In genomic region chr1:30265127-30266070, GRCh38 we compare ENCODE assay signal across 14 cellular contexts.
DNase-seq lines count a peak whose midpoint lies in the region; ATAC-seq, FAIRE-seq and TF ChIP-seq lines count a peak whose summit lies in the region.
"Had no signal": no experiment of that assay in that cellular context is flagged by ENCODE, and none has a peak within 500 bp of the region (broad histone marks: within the 10 kb centered on the region; RNA-seq: fewer than 3 reads in every experiment).

No MANE protein-coding gene starts in this region.

- H3K36me3 ChIP-seq in RWPE2 (ENCODE audit: low read depth), result no peaks in the 10 kb centered on the region

- H3K9me3 ChIP-seq in RWPE2 (ENCODE audit: severe bottlenecking), result no peaks in the 10 kb centered on the region
- H3K9me3 ChIP-seq: A549, Caco-2 had no signal

- no peak overlapping the region for H3K27ac ChIP-seq in RWPE2 (ENCODE audit: poor library complexity, severe bottlenecking)
- H3K27ac ChIP-seq: A549 had no signal

- DNase-seq in RWPE2 (ENCODE audit: low spot score), result peak; percentile 33
- DNase-seq in glutamatergic neuron, result peak; percentile 6
- no peak for DNase-seq in neural crest cell (ENCODE audit: low read depth, low spot score)
- DNase-seq in D721Med (ENCODE audit: insufficient read length, low spot score), result no peak
- DNase-seq in DMS114 treated with DMSO at 0.1 percent for 48 hours (lab: John Stamatoyannopoulos, UW; ENCODE audit: unreplicated experiment), result no peak
- no peak for DNase-seq in activated CD4-positive, alpha-beta T cell treated with anti-CD3 and anti-CD28 coated beads, Interleukin-2, amount 50 U/mL, for 1 hour
- DNase-seq: Caco-2; CD8-positive, alpha-beta memory T cell; H9 had no signal

- peaks cover 12% of the 10 kb centered on the region for H3K27me3 ChIP-seq in RWPE2 (ENCODE audit: insufficient read depth, poor library complexity, severe bottlenecking)

- H3K27ac Mint-ChIP-seq in glutamatergic neuron (ENCODE audit: unreplicated experiment) (no peak overlapping the region), neural crest cell (ENCODE audit: unreplicated experiment) (peak overlapping the region; percentile 97)
- H3K27ac Mint-ChIP-seq: CD8-positive, alpha-beta memory T cell; GM23338; H9 had no signal

- no peak for ATAC-seq in RWPE2 (ENCODE audit: low read depth)
- ATAC-seq: A549, GM12878 had no signal

- H3K27me3 Mint-ChIP-seq in glutamatergic neuron (ENCODE audit: unreplicated experiment) (peaks cover 11% of the 10 kb centered on the region), neural crest cell (ENCODE audit: low read depth) (peaks cover 14% of the 10 kb centered on the region)

- FAIRE-seq in D721Med (lab: Jason Lieb, UNC), result no peak
- FAIRE-seq: A549, GM12878, GM18507, HTR-8/SVneo had no signal

- TF ChIP-seq CTCF in RWPE2 (IDR thresholded peaks at IDR 0.05; ENCODE audit: poor library complexity, severe bottlenecking), result no peak
- no peak for TF ChIP-seq CTCF in glutamatergic neuron (IDR thresholded peaks at IDR 0.05; ENCODE audit: partially characterized antibody, unreplicated experiment)
- TF ChIP-seq CTCF in neural crest cell (conservative IDR thresholded peaks at IDR 0.05), result no peak
- no peak for TF ChIP-seq CTCF in D721Med (IDR thresholded peaks at IDR 0.05; ENCODE audit: insufficient read depth, missing control alignments)

- H3K4me1 Mint-ChIP-seq in glutamatergic neuron (ENCODE audit: low read depth, unreplicated experiment), result no peaks in the 10 kb centered on the region
- H3K4me1 Mint-ChIP-seq in neural crest cell, result no peaks in the 10 kb centered on the region
- H3K4me1 Mint-ChIP-seq: CD8-positive, alpha-beta memory T cell; GM23338; H9 had no signal

- H3K9me3 Mint-ChIP-seq in glutamatergic neuron (ENCODE audit: unreplicated experiment), result peaks cover 2% of the 10 kb centered on the region
- no peaks in the 10 kb centered on the region for H3K9me3 Mint-ChIP-seq in neural crest cell
- H3K9me3 Mint-ChIP-seq: GM23338, H9 had no signal

- H3K4me3 Mint-ChIP-seq in glutamatergic neuron (ENCODE audit: unreplicated experiment) (no peak overlapping the region), neural crest cell (no peak overlapping the region)
- H3K4me3 Mint-ChIP-seq: CD8-positive, alpha-beta memory T cell; GM23338; H9 had no signal

- no peaks in the 10 kb centered on the region for H3K4me1 ChIP-seq in RWPE2 (ENCODE audit: insufficient read depth, poor library complexity, severe bottlenecking)
- H3K4me1 ChIP-seq: A549, Caco-2 had no signal

- no peak overlapping the region for H3K4me3 ChIP-seq in RWPE2 (ENCODE audit: severe bottlenecking)
- H3K4me3 ChIP-seq: A549, GM12878, GM23338 had no signal

- H3K36me3 Mint-ChIP-seq in glutamatergic neuron (ENCODE audit: unreplicated experiment) (peaks cover 6% of the 10 kb centered on the region), neural crest cell (ENCODE audit: low read depth) (no peaks in the 10 kb centered on the region)

Comparison
In these comparisons a context has a peak if more than half of its experiments do, and no peak if none do; other contexts are left out.
1. DNase-seq: peak in RWPE2 (single experiment) and glutamatergic neuron (single experiment); none in neural crest cell (single experiment), D721Med (single experiment), DMS114 treated with DMSO at 0.1 percent for 48 hours (single experiment) and activated CD4-positive, alpha-beta T cell treated with anti-CD3 and anti-CD28 coated beads, Interleukin-2, amount 50 U/mL, for 1 hour (single experiment).